Comparison of ENCODE assay signal across 1 cellular context in the genomic region with DNA sequence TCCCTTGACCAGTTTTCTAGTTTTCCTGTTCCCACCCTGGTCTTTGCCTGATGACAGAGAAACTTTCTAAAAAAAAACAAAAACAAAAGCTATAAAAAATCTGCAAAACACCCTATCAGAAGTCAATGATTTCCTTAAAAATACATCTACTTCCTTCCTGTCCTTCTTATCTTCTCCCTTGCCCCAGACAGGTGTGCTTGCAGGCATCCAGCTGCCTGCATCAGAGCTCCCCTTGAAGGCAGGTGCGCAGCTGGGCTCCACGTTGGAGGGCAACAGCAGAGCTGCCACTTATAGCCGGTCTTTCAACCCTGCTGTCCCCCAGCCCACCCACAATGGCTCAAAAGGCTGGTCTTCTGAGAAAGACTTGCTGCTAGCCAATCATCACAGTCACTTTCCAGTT.
TF ChIP-seq lines count a peak whose summit lies in the region.

No MANE protein-coding gene starts in this region.

TF ChIP-seq in endothelial cell of umbilical vein, 7 proteins besides CTCF, POLR2A, EP300 and RAD21 (continued from another document):
- TF ChIP-seq GATA2 (IDR thresholded peaks at IDR 0.05; ENCODE audit: insufficient read depth, insufficient read length, low read depth, low read length) (no peak), POLR2AphosphoS5 (IDR thresholded peaks at IDR 0.05; ENCODE audit: insufficient read depth, low read depth, low read length) (no peak), FOS (IDR thresholded peaks at IDR 0.05; ENCODE audit: borderline replicate concordance, insufficient read depth, low read length) (no peak), JUN (IDR thresholded peaks at IDR 0.05; ENCODE audit: borderline replicate concordance, insufficient read depth, insufficient read length, low read depth) (no peak)
